12 cellular contexts compared by ENCODE assay signal in genomic region chr2:157839822-157840221, GRCh38. TPM values are rescaled to one million over a fixed set of nuclear protein-coding genes. Genes with fewer than 3 reads are reported as not detected.
A peak's percentile ranks its signal among the peaks of the same experiment; 100 is the strongest.
DNase-seq lines count a peak whose midpoint lies in the region; ATAC-seq and TF ChIP-seq lines count a peak whose summit lies in the region.
"Had no signal": no experiment of that assay in that cellular context is flagged by ENCODE, and none has a peak within 500 bp of the region (broad histone marks: within the 10 kb centered on the region; RNA-seq: fewer than 3 reads in every experiment).

No MANE protein-coding gene starts in this region.

- H4K20me1 ChIP-seq in HCT116 (ENCODE audit: insufficient read depth) (no peaks in the 10 kb centered on the region), neural progenitor cell (ENCODE audit: low read depth) (peaks cover 81% of the 10 kb centered on the region)

- peaks cover 39 to 46% of the 10 kb centered on the region in 2 experiments for H3K4me1 ChIP-seq in HCT116 (ENCODE audit: control insufficient read depth in 1 of 2, insufficient read depth in 2 of 2, low read length in 2 of 2)
- peaks cover 53% of the 10 kb centered on the region for H3K4me1 ChIP-seq in neural progenitor cell

- H3K27ac Mint-ChIP-seq in chondrocyte (ENCODE audit: unreplicated experiment) (peak overlapping the region; percentile 87), neural progenitor cell (no peak overlapping the region)
- H3K27ac Mint-ChIP-seq: activated naive CD8-positive, alpha-beta T cell had no signal

- no peak for TF ChIP-seq RAD21 in HCT116 (IDR thresholded peaks at IDR 0.05; ENCODE audit: low read depth)

- H3K9me3 Mint-ChIP-seq in chondrocyte (ENCODE audit: low read depth) (no peaks in the 10 kb centered on the region), neural progenitor cell (no peaks in the 10 kb centered on the region)

- H3K27me3 Mint-ChIP-seq in chondrocyte (ENCODE audit: low read depth) (no peaks in the 10 kb centered on the region), neural progenitor cell (ENCODE audit: insufficient read depth, low read depth) (peaks cover 2% of the 10 kb centered on the region)
- H3K27me3 Mint-ChIP-seq: activated naive CD8-positive, alpha-beta T cell; naive B cell had no signal

- no peak for ATAC-seq in HCT116
- ATAC-seq in HG02970 (IDR thresholded peaks at IDR 0.05; ENCODE audit: low FRiP score, unreplicated experiment), result no peak

- H3K9me2 ChIP-seq in HCT116 (ENCODE audit: insufficient read depth), result no peaks in the 10 kb centered on the region

- RAD21 ChIA-PET in HCT116 (lab: Charles Lee; ENCODE audit: low non-redundant PET in 1 of 2, low total read pairs in 2 of 2, uncharacterized antibody in 2 of 2, unreplicated experiment in 2 of 2), result no interaction called here

- intact Hi-C loops in HCT116 (cut with micrococcal nuclease), result no loop called here

- DNase-seq in Caki2 (ENCODE audit: low read depth) (peak; percentile 58), HCT116 (ENCODE audit: low read depth, low spot score) (no peak), chondrocyte (ENCODE audit: low spot score) (no peak), neural progenitor cell (ENCODE audit: low spot score) (peak; percentile 43), NCI-H2029 treated with DMSO at 0.1 percent for 48 hours (lab: John Stamatoyannopoulos, UW) (no peak), NCI-H1930 (lab: John Stamatoyannopoulos, UW) (no peak), anterior cingulate cortex (lab: John Stamatoyannopoulos, UW) (no peak)
- DNase-seq: naive B cell had no signal

- H3K79me2 ChIP-seq in HCT116 (ENCODE audit: insufficient read depth, low read length), result no peaks in the 10 kb centered on the region
- peaks cover 71% of the 10 kb centered on the region for H3K79me2 ChIP-seq in neural progenitor cell (ENCODE audit: low read depth)

- H3K4me1 Mint-ChIP-seq in chondrocyte (ENCODE audit: low read depth) (peaks cover 83% of the 10 kb centered on the region), neural progenitor cell (peaks cover 57% of the 10 kb centered on the region)

- H3K36me3 ChIP-seq in HCT116 (ENCODE audit: control insufficient read depth in 1 of 2, insufficient read depth in 2 of 2, low read length in 2 of 2), result no peaks in the 10 kb centered on the region
- H3K36me3 ChIP-seq in neural progenitor cell, result no peaks in the 10 kb centered on the region
- H3K36me3 ChIP-seq: Peyer's patch had no signal

- peak overlapping the region; percentile 8 for H3K4me3 Mint-ChIP-seq in chondrocyte (ENCODE audit: unreplicated experiment)
- H3K4me3 Mint-ChIP-seq in neural progenitor cell, result peak overlapping the region; percentile 71
- H3K4me3 Mint-ChIP-seq: activated naive CD8-positive, alpha-beta T cell had no signal

- H3K4me2 ChIP-seq in HCT116 (ENCODE audit: low read length), result peak overlapping the region; percentile 74
- peak overlapping the region; percentile 74 for H3K4me2 ChIP-seq in neural progenitor cell

- in situ Hi-C loops in Caki2 (cut with HindIII; ENCODE audit: low pct_unique_long_range_greater_than_20kb, low sequenced_read_pairs), result no loop called here

- peaks cover 33% of the 10 kb centered on the region for H3F3A ChIP-seq in neural progenitor cell (ENCODE audit: low read depth)

- H3K9ac ChIP-seq in HCT116 (ENCODE audit: low read length), result peak overlapping the region; percentile 40; the same call in 1 of the 2 replicates
- H3K9ac ChIP-seq in neural progenitor cell, result no peak overlapping the region

- TF ChIP-seq POLR2A in HCT116 (IDR thresholded peaks at IDR 0.05; ENCODE audit: borderline replicate concordance, extremely low read depth, insufficient read depth, insufficient read length), result no peak

- CTCF ChIA-PET in HCT116 (lab: Charles Lee), result no interaction called here

- H3K4me3 ChIP-seq in HCT116 (replicated peaks in 1 of 2; ENCODE audit: low read depth in 1 of 2, low read length in 2 of 2) (0 out of 4 replicates have a peak overlapping the region, but pooled peaks of 1 of the 2 experiments have one; percentile 4), neural progenitor cell (peak overlapping the region; percentile 24)
- H3K4me3 ChIP-seq: coronary artery, Peyer's patch had no signal

- H3K27ac ChIP-seq in HCT116 (ENCODE audit: low read depth, low read length) (peak overlapping the region; percentile 56), neural progenitor cell (no peak overlapping the region)

- TF ChIP-seq CTCF in HCT116 (IDR thresholded peaks at IDR 0.05 in 2 of 3, conservative IDR thresholded peaks at IDR 0.05 in 1 of 3; ENCODE audit: borderline replicate concordance in 1 of 3, insufficient read depth in 1 of 3, low read depth in 2 of 3, low read length in 2 of 3), result no peak
- no peak for TF ChIP-seq CTCF in chondrocyte (IDR thresholded peaks at IDR 0.05)
- no peak for TF ChIP-seq CTCF in neural progenitor cell (IDR thresholded peaks at IDR 0.05)

- no peaks in the 10 kb centered on the region for H3K9me3 ChIP-seq in HCT116 (ENCODE audit: control insufficient read depth in 1 of 2, insufficient read depth in 1 of 2, low read depth in 1 of 2, low read length in 2 of 2)
- H3K9me3 ChIP-seq in neural progenitor cell (ENCODE audit: low read depth), result no peaks in the 10 kb centered on the region
- H3K9me3 ChIP-seq: Peyer's patch had no signal

- BruUV-seq in HCT116 (replicated peaks; lab: Mats Ljungman, UMichigan), result no TSS peak

- H3K36me3 Mint-ChIP-seq in chondrocyte (ENCODE audit: low read depth) (no peaks in the 10 kb centered on the region), neural progenitor cell (peaks cover 1% of the 10 kb centered on the region)

- H2AFZ ChIP-seq in HCT116 (ENCODE audit: low read depth, low read length, poor library complexity, severe bottlenecking), result no peak overlapping the region
- H2AFZ ChIP-seq in neural progenitor cell (replicated peaks), result no peak overlapping the region

- H3K27me3 ChIP-seq in HCT116 (ENCODE audit: insufficient read depth, low read length) (no peaks in the 10 kb centered on the region), neural progenitor cell (no peaks in the 10 kb centered on the region)
- H3K27me3 ChIP-seq: Peyer's patch had no signal

- POLR2A ChIA-PET in HCT116 (lab: Charles Lee), result no interaction called here

TF ChIP-seq in HCT116, 20 proteins besides CTCF, POLR2A, EP300 and RAD21:
- TF ChIP-seq POLR2AphosphoS5 (IDR thresholded peaks at IDR 0.05; ENCODE audit: low read depth, low read length), result no peak
- no peak for TF ChIP-seq SIN3A (IDR thresholded peaks at IDR 0.05; ENCODE audit: low read depth)
- no peak for TF ChIP-seq ZFX (IDR thresholded peaks at IDR 0.05)
- TF ChIP-seq CBX3 (IDR thresholded peaks at IDR 0.05; ENCODE audit: low read depth), result no peak

RNA-seq across cellular contexts. Expression of gene ACVR1, which starts 36.3 kb away (rescaled TPM):
- total RNA-seq in Caki2 (2014; rRNA removed; shearing (Covaris generic); ENCODE audit: low replicate concordance), result 8.1 and 17.1 TPM in 2 replicates
- total RNA-seq in HCT116 (2021; ENCODE audit: unreplicated experiment), result 16.9 TPM
- polyA plus RNA-seq in HCT116 (2012), result 13.5 and 14.3 TPM in 2 replicates
- total RNA-seq in chondrocyte, result 53.1 to 81.7 TPM (median 76.9 TPM) in 3 replicates
- 8.2 and 14.0 TPM in 2 replicates for total RNA-seq in neural progenitor cell (ENCODE audit: low replicate concordance)

Comparison
In these comparisons a context has a peak if more than half of its experiments do, and no peak if none do; other contexts are left out.
1. DNase-seq: peak in Caki2 (single experiment) and neural progenitor cell (single experiment); none in HCT116 (single experiment), chondrocyte (single experiment), NCI-H2029 treated with DMSO at 0.1 percent for 48 hours (single experiment), NCI-H1930 (0 of 2) and anterior cingulate cortex (0 of 58).